8 cellular contexts compared by ENCODE assay signal in genomic region chr22:30635273-30636225, GRCh38. TPM values are rescaled to one million over a fixed set of nuclear protein-coding genes. Genes with fewer than 3 reads are reported as not detected.
DNase-seq lines count a peak whose midpoint lies in the region; ATAC-seq and TF ChIP-seq lines count a peak whose summit lies in the region.

Gene SLC35E4 (plus strand): TSS chr22:30635781. CDS start chr22:30636451, 670 bp downstream.

- peak within 1 kb of the TSS; percentile 83 for H3K4me3 Mint-ChIP-seq in activated B cell treated with CpG ODN at 0.5 μM for 24 hours

- H3K36me3 Mint-ChIP-seq in activated B cell treated with CpG ODN at 0.5 μM for 24 hours (ENCODE audit: low read depth): peaks cover 3% of the 10 kb centered on the region

- TF ChIP-seq CTCF in A673 (conservative IDR thresholded peaks at IDR 0.05; ENCODE audit: low read depth, low read length) (peak; percentile 36), activated B cell treated with CpG ODN at 0.5 μM for 24 hours (IDR thresholded peaks at IDR 0.05) (no peak)

- DNase-seq in A673 (ENCODE audit: low spot score): peak; percentile 92
- DNase-seq in NCI-H2196 treated with DMSO at 0.1 percent for 48 hours (lab: John Stamatoyannopoulos, UW; ENCODE audit: unreplicated experiment): peak; percentile 46
- peak; percentile 96 for DNase-seq in activated B cell treated with CpG ODN at 0.5 μM for 24 hours
- peak; percentile 41 to 98 (median 93) for DNase-seq in caudate nucleus (lab: John Stamatoyannopoulos, UW)
- DNase-seq in islet precursor cell: peak; percentile 96
- DNase-seq in stimulated activated CD4-positive, alpha-beta T cell treated with anti-CD3 and anti-CD28 coated beads, Interleukin-12 subunit alpha, Interleukin-12 subunit beta, amount 100 ng/mL, for 4 hours: peak; percentile 99

- peaks cover 20% of the 10 kb centered on the region for H3K4me1 Mint-ChIP-seq in activated B cell treated with CpG ODN at 0.5 μM for 24 hours

- intact Hi-C loops in A673 (cut with micrococcal nuclease; ENCODE audit: unreplicated experiment): loop anchor here (2.0 kb wide), 2 partner anchors 285 to 513 kb away; no protein-coding TSS in a partner anchor
- intact Hi-C loops in activated B cell treated with CpG ODN at 0.5 μM for 24 hours (cut with micrococcal nuclease): loop anchor here (1.0 to 5.0 kb wide), 7 partner anchors 14 to 1248 kb away; partner anchors contain the start of genes AP1B1, DUSP18 and TUG1

- no peaks in the 10 kb centered on the region for H3K36me3 ChIP-seq in A673 (ENCODE audit: insufficient read depth, low read length, poor library complexity, severe bottlenecking)

- CTCF ChIA-PET in A673 (lab: Charles Lee) (interaction anchor here (0.6 to 3.6 kb wide), 5 partner anchors 29 to 145 kb away, joined by 3 to 32 read pairs (median 3); no protein-coding TSS in a partner anchor), activated B cell treated with CpG ODN at 0.5 μM for 24 hours (lab: Charles Lee) (interaction anchor here (0.7 to 4.5 kb wide), 13 partner anchors 10 to 449 kb away, joined by 3 to 51 read pairs (median 6); partner anchors contain the start of genes DUSP18, MORC2, TCN2 and TUG1)

- no TSS peak for BruUV-seq in A673 (replicated peaks; lab: Mats Ljungman, UMichigan)

- ATAC-seq in GM18861 (IDR thresholded peaks at IDR 0.05; ENCODE audit: unreplicated experiment) (peak; percentile 35), HG03095 (IDR thresholded peaks at IDR 0.05; ENCODE audit: unreplicated experiment) (peak; percentile 58), activated B cell treated with CpG ODN at 0.5 μM for 24 hours (ENCODE audit: low read depth) (peak; percentile 82)

- peak within 1 kb of the TSS; percentile 77 for H3K27ac ChIP-seq in A673 (ENCODE audit: low read depth, low read length, poor library complexity, severe bottlenecking)
- H3K27ac ChIP-seq in caudate nucleus (ENCODE audit: low read depth, low read length): peak within 1 kb of the TSS; percentile 94

- no peaks in the 10 kb centered on the region for H3K27me3 Mint-ChIP-seq in activated B cell treated with CpG ODN at 0.5 μM for 24 hours

- POLR2A ChIA-PET in A673 (lab: Charles Lee; ENCODE audit: low non-redundant PET) (interaction anchor here (0.5 to 0.6 kb wide), 2 partner anchors 332 to 733 kb away, joined by 3 to 4 read pairs; no protein-coding TSS in a partner anchor), activated B cell treated with CpG ODN at 0.5 μM for 24 hours (lab: Charles Lee) (interaction anchor here (0.6 to 2.6 kb wide), 15 partner anchors 14 to 655 kb away, joined by 3 to 23 read pairs (median 5); partner anchors contain the start of genes DUSP18, LIMK2, MORC2 and MTFP1)

- H3K27ac Mint-ChIP-seq in activated B cell treated with CpG ODN at 0.5 μM for 24 hours: peak within 1 kb of the TSS; percentile 88

- H3K4me1 ChIP-seq in A673 (ENCODE audit: insufficient read depth, low read length, poor library complexity, severe bottlenecking): peaks cover 16% of the 10 kb centered on the region

- H3K27me3 ChIP-seq in A673 (replicated peaks; ENCODE audit: insufficient read depth, low read depth, low read length, poor library complexity): no peaks in the 10 kb centered on the region

- no peaks in the 10 kb centered on the region for H3K9me3 ChIP-seq in A673 (ENCODE audit: low read depth, low read length, poor library complexity, severe bottlenecking)

- H3K9me3 Mint-ChIP-seq in activated B cell treated with CpG ODN at 0.5 μM for 24 hours: no peaks in the 10 kb centered on the region

- H3K4me3 ChIP-seq in A673 (ENCODE audit: low read depth, low read length, poor library complexity, severe bottlenecking): peak within 1 kb of the TSS; percentile 63

RNA-seq across cellular contexts. Expression of gene SLC35E4, which starts in this region (rescaled TPM):
- 2.4 and 3.3 TPM in 2 replicates for total RNA-seq in A673 (2021)
- 1.8 TPM in 2 replicates for total RNA-seq in activated B cell treated with CpG ODN at 0.5 μM for 24 hours

Comparison
In these comparisons a context has a peak if more than half of its experiments do, and no peak if none do; other contexts are left out.
1. Peak in every context shown above with its lines: DNase-seq, ATAC-seq, H3K4me3 ChIP-seq and H3K27ac ChIP-seq.
2. DNase-seq: peak in every context shown above with its lines; median percentile 99 in stimulated activated CD4-positive, alpha-beta T cell treated with anti-CD3 and anti-CD28 coated beads, Interleukin-12 subunit alpha, Interleukin-12 subunit beta, amount 100 ng/mL, for 4 hours; 96 in activated B cell treated with CpG ODN at 0.5 μM for 24 hours; 96 in islet precursor cell; 93 in caudate nucleus; 92 in A673; 46 in NCI-H2196 treated with DMSO at 0.1 percent for 48 hours.